Comparison of ENCODE assay signal across 8 cellular contexts in the genomic region with DNA sequence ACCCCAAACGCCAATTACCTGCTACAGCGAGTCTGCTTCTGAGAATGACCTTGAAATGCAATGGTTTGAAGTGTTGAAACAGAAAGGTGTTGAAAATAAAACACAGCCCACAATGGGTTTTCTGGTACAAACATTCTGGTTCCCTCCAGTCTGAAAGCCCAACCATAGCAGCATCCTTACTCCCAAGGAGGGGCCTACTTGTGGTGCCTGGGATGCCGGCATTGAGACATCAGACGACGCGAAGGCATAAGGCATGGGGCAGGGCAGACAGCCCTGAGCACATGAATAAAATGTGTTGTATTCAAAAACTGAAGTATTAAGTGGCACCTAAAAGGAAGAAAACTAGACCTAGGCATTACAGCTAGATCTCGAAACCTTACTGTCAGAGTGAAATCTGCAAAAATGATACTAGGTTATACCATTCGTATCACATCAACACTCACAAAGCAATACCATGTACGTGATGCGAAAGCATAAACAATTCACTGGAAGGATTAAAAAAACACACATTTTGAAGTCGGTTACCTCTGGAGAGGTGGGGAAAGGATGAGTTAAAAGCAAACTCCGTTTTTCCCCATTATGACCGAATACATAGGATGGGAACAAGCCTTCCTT. TPM values are rescaled to one million over a fixed set of nuclear protein-coding genes. Genes with fewer than 3 reads are reported as not detected.
DNase-seq lines count a peak whose midpoint lies in the region; ATAC-seq and TF ChIP-seq lines count a peak whose summit lies in the region.

No MANE protein-coding gene starts in this region.

- H2AFZ ChIP-seq in SU-DHL-6 (ENCODE audit: low read depth, low read length, severe bottlenecking) (peak overlapping the region; percentile 68), fibroblast of lung (ENCODE audit: low read length) (no peak overlapping the region)

- H4K20me1 ChIP-seq in SU-DHL-6 (ENCODE audit: low read depth, low read length) (peaks cover 32% of the 10 kb centered on the region), fibroblast of lung (ENCODE audit: control insufficient read depth, extremely low read depth, insufficient read depth, low read length) (no peaks in the 10 kb centered on the region)

- H3K9ac ChIP-seq in SU-DHL-6 (ENCODE audit: low read length) (peak overlapping the region; percentile 85), fibroblast of lung (ENCODE audit: insufficient read depth, low read length) (peak overlapping the region; percentile 66)

- H3K9me2 ChIP-seq in SU-DHL-6 (replicated peaks; ENCODE audit: insufficient read depth, low read length): no peaks in the 10 kb centered on the region

- peak overlapping the region; percentile 69 for H3K4me3 ChIP-seq in SU-DHL-6 (ENCODE audit: insufficient read depth, low read length, poor library complexity, severe bottlenecking)
- H3K4me3 ChIP-seq in fibroblast of lung (replicated peaks in 1 of 4; ENCODE audit: control extremely low read depth in 1 of 4, insufficient read depth in 1 of 4, low read depth in 3 of 4, low read length in 4 of 4): peak overlapping the region; percentile 68 to 94 (median 79)
- H3K4me3 ChIP-seq in psoas muscle: peak overlapping the region; percentile 87

- H3K4me1 ChIP-seq in fibroblast of lung (ENCODE audit: control insufficient read depth, extremely low read depth, insufficient read depth, low read length): peaks cover 3% of the 10 kb centered on the region
- peaks cover 38% of the 10 kb centered on the region for H3K4me1 ChIP-seq in psoas muscle

- H3K36me3 ChIP-seq in SU-DHL-6 (ENCODE audit: low read length) (peaks cover 37% of the 10 kb centered on the region), fibroblast of lung (ENCODE audit: control insufficient read depth, insufficient read depth, low read length) (peaks cover 3% of the 10 kb centered on the region), psoas muscle (ENCODE audit: insufficient read depth in 1 of 2, low read depth in 1 of 2) (peaks cover 7 to 49% of the 10 kb centered on the region in 2 donors)

- peak; percentile 18 for DNase-seq in activated CD4-positive, alpha-beta T cell treated with anti-CD3 and anti-CD28 coated beads for 48 hours
- DNase-seq in activated CD4-positive, alpha-beta T cell treated with anti-CD3 and anti-CD28 coated beads, Interleukin-2, amount 50 U/mL, for 4 hours: no peak
- peak; percentile 9 to 12 for DNase-seq in fibroblast of lung (ENCODE audit: low read depth in 2 of 2)
- DNase-seq in psoas muscle: no peak
- DNase-seq in T1000 (lab: John Stamatoyannopoulos, UW): no peak
- DNase-seq in NCI-H2196 treated with DMSO at 0.1 percent for 48 hours (lab: John Stamatoyannopoulos, UW; ENCODE audit: unreplicated experiment): no peak

- H3F3A ChIP-seq in SU-DHL-6 (ENCODE audit: insufficient read depth): no peaks in the 10 kb centered on the region

- H3K4me2 ChIP-seq in SU-DHL-6 (ENCODE audit: low read depth, low read length, poor library complexity, severe bottlenecking) (peak overlapping the region; percentile 82), fibroblast of lung (ENCODE audit: extremely low read depth, insufficient read depth, low read length) (peak overlapping the region; percentile 98)

- peak overlapping the region; percentile 82 for H3K27ac ChIP-seq in SU-DHL-6 (ENCODE audit: low read depth, low read length)
- H3K27ac ChIP-seq in fibroblast of lung (ENCODE audit: insufficient read depth, low read length): peak overlapping the region; percentile 71
- peak overlapping the region; percentile 96 for H3K27ac ChIP-seq in psoas muscle

- H3K79me2 ChIP-seq in SU-DHL-6 (ENCODE audit: insufficient read depth, low read length) (peaks cover 83% of the 10 kb centered on the region), fibroblast of lung (ENCODE audit: control insufficient read depth, insufficient read depth, low read length) (peaks cover 70% of the 10 kb centered on the region)

- H3K27me3 ChIP-seq in SU-DHL-6 (ENCODE audit: low read length) (no peaks in the 10 kb centered on the region), fibroblast of lung (ENCODE audit: control insufficient read depth, insufficient read depth, low read length) (no peaks in the 10 kb centered on the region), psoas muscle (ENCODE audit: insufficient read depth in 3 of 3, low read length in 2 of 3) (no peaks in the 10 kb centered on the region)

- no peak for ATAC-seq in psoas muscle
- no peak for ATAC-seq in GM19395 (IDR thresholded peaks at IDR 0.05; ENCODE audit: unreplicated experiment)

- WGBS in psoas muscle, 3 donors: 9 to 11% (median 9%) methylated on average over 13 of the region's 13 CpGs

- TF ChIP-seq CTCF in SU-DHL-6 (IDR thresholded peaks at IDR 0.05; ENCODE audit: insufficient read depth, low read length, poor library complexity, severe bottlenecking) (no peak), fibroblast of lung (conservative IDR thresholded peaks at IDR 0.05 in 1 of 2, IDR thresholded peaks at IDR 0.05 in 1 of 2; ENCODE audit: low read depth in 1 of 2, low read length in 2 of 2) (no peak), psoas muscle (IDR thresholded peaks at IDR 0.05) (no peak)

- intact Hi-C loops in psoas muscle (cut with DNase I): loop anchor here in 1 of 2 donors (5.0 kb wide), 1 partner anchor 1367 kb away; no protein-coding TSS in a partner anchor

- H3K9me3 ChIP-seq in SU-DHL-6 (ENCODE audit: insufficient read depth, low read length): no peaks in the 10 kb centered on the region
- no peaks in the 10 kb centered on the region for H3K9me3 ChIP-seq in fibroblast of lung (ENCODE audit: control insufficient read depth, insufficient read depth, low read depth, low read length)
- H3K9me3 ChIP-seq in psoas muscle: no peaks in the 10 kb centered on the region

RNA-seq across cellular contexts. Expression of gene NUDT21, which starts 0.8 kb away (rescaled TPM):
- total RNA-seq in fibroblast of lung (64.2 and 69.9 TPM in 2 replicates), psoas muscle (10 to 100 TPM; 41.1 to 52.4 (median 48.5) TPM)
- polyA plus RNA-seq in fibroblast of lung (132 and 136 TPM in 2 replicates), psoas muscle (10 to 100 TPM; 16.9 to 39.0 (median 28.6) TPM)
- polyA plus RNA-seq in fibroblast of lung (2012): 79.7 and 113 TPM in 2 replicates
- polyA minus RNA-seq in fibroblast of lung (ENCODE audit: low replicate concordance): 37.0 and 44.5 TPM in 2 replicates

RNA-seq across cellular contexts. Expression of gene OGFOD1, which starts 1.0 kb away (rescaled TPM):
- total RNA-seq in fibroblast of lung (54.7 and 55.0 TPM in 2 replicates), psoas muscle (10 to 100 TPM; 56.3 to 97.6 (median 73.4) TPM)
- polyA plus RNA-seq in fibroblast of lung (101 and 110 TPM in 2 replicates), psoas muscle (100 to 1,000 TPM in 1 of 3 donors, 10 to 100 TPM in 2; 40.9 to 100 (median 42.6) TPM)
- 47.8 and 52.7 TPM in 2 replicates for polyA plus RNA-seq in fibroblast of lung (2012)
- 8.6 and 30.1 TPM in 2 replicates for polyA minus RNA-seq in fibroblast of lung (ENCODE audit: low replicate concordance)

RNA-seq across cellular contexts. Expression of gene AMFR, which starts 25.0 kb away (rescaled TPM):
- total RNA-seq in fibroblast of lung (350 and 413 TPM in 2 replicates), psoas muscle (100 to 1,000 TPM; 146 to 270 (median 194) TPM)
- polyA plus RNA-seq in fibroblast of lung (75.9 and 76.1 TPM in 2 replicates), psoas muscle (100 to 1,000 TPM; 106 to 453 (median 160) TPM)
- 74.2 and 82.1 TPM in 2 replicates for polyA plus RNA-seq in fibroblast of lung (2012)
- polyA minus RNA-seq in fibroblast of lung (ENCODE audit: low replicate concordance): 873 and 979 TPM in 2 replicates

Comparison
In these comparisons a context has a peak if more than half of its experiments do, and no peak if none do; other contexts are left out.
1. DNase-seq: peak in activated CD4-positive, alpha-beta T cell treated with anti-CD3 and anti-CD28 coated beads for 48 hours (single experiment) and fibroblast of lung (2 of 2); none in activated CD4-positive, alpha-beta T cell treated with anti-CD3 and anti-CD28 coated beads, Interleukin-2, amount 50 U/mL, for 4 hours (0 of 2), psoas muscle (0 of 2), T1000 (single experiment) and NCI-H2196 treated with DMSO at 0.1 percent for 48 hours (single experiment).
2. Peak in every context shown above with its lines, with median percentiles within 50 percentile points of each other: H3K27ac ChIP-seq and H3K4me3 ChIP-seq.